ENCODE assay signal across 16 cellular contexts in genomic region chr10:52900564-52900963, GRCh38.
A peak's percentile ranks its signal among the peaks of the same experiment; 100 is the strongest.
DNase-seq lines count a peak whose midpoint lies in the region; ATAC-seq, FAIRE-seq and TF ChIP-seq lines count a peak whose summit lies in the region.
"Had no signal": no experiment of that assay in that cellular context is flagged by ENCODE, and none has a peak within 500 bp of the region (broad histone marks: within the 10 kb centered on the region; RNA-seq: fewer than 3 reads in every experiment).

No MANE protein-coding gene starts in this region.

- in situ Hi-C loops in GM13976 (cut with MboI; ENCODE audit: low sequenced_read_pairs, unreplicated experiment), result no loop called here

- no peak for FAIRE-seq in urothelium cell line (lab: Jason Lieb, UNC)
- FAIRE-seq: G401.6, K562 had no signal

- peak; percentile 87 for ATAC-seq in GM19395 (IDR thresholded peaks at IDR 0.05; ENCODE audit: unreplicated experiment)
- peak; percentile 68 for ATAC-seq in HG02588 (IDR thresholded peaks at IDR 0.05; ENCODE audit: unreplicated experiment)
- peak; percentile 69 for ATAC-seq in HG03378 (IDR thresholded peaks at IDR 0.05; ENCODE audit: unreplicated experiment)
- ATAC-seq: foreskin keratinocyte, K562 had no signal

- DNase-seq in GM10248 (ENCODE audit: extremely low spot score) (peak; percentile 14), GM13976 (ENCODE audit: low spot score) (no peak), urothelium cell line (ENCODE audit: low spot score) (no peak), pons (ENCODE audit: low spot score) (no peak)
- no peak for DNase-seq in stimulated activated CD4-positive, alpha-beta T cell treated with anti-CD3 and anti-CD28 coated beads, Interleukin-15, amount 100 ng/mL, for 24 hours
- DNase-seq: activated CD4-positive, alpha-beta memory T cell treated with anti-CD3 and anti-CD28 coated beads for 36 hours; activated gamma-delta T cell treated with Interleukin-2 at 50 U/mL for 16 hours; foreskin keratinocyte; mesendoderm; NCI-H1417 treated with DMSO at 0.1 percent for 48 hours; NCI-H524 treated with DMSO at 0.1 percent for 48 hours had no signal

- POLR2A ChIA-PET in GM10248 (lab: Yijun Ruan, JAX), result no interaction called here

- no peak for TF ChIP-seq CTCF in GM10248 (IDR thresholded peaks at IDR 0.05; ENCODE audit: control extremely low read depth, extremely low read depth, low read depth, missing control alignments)
- TF ChIP-seq CTCF in GM13976 (IDR thresholded peaks at IDR 0.05; ENCODE audit: borderline replicate concordance, control extremely low read depth, extremely low read depth, insufficient read depth, missing control alignments), result no peak

- CTCF ChIA-PET in GM10248 (lab: Yijun Ruan, JAX), result no interaction called here
